Comparison of ENCODE assay signal across 1 cellular context in the genomic region with DNA sequence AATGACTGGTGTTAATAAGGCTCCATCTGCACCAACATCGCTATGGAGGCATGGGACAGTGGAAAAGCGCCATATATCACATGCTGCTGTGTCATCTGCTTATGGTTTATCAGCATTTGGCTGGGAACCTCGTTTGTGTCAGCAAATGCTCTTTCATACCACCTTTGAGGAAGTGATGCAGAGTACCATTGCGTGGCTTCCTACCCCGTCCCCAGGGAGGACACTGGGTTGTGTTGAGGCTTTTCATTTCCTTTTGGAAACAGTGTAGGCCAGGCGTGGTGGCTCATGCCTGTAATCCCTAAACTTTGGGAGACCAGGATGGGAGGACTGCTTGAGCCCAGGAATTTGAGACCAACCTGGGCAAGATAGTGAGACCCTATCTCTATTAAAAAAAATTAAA.
TF ChIP-seq lines count a peak whose summit lies in the region.

No MANE protein-coding gene starts in this region.

TF ChIP-seq in K562, 482 proteins besides CTCF, POLR2A, EP300 and RAD21 (continued from another document and continues in another):
- TF ChIP-seq ZNF280A (IDR thresholded peaks at IDR 0.05; ENCODE audit: low read depth, partially characterized antibody) = no peak
- TF ChIP-seq, protein P1, sequence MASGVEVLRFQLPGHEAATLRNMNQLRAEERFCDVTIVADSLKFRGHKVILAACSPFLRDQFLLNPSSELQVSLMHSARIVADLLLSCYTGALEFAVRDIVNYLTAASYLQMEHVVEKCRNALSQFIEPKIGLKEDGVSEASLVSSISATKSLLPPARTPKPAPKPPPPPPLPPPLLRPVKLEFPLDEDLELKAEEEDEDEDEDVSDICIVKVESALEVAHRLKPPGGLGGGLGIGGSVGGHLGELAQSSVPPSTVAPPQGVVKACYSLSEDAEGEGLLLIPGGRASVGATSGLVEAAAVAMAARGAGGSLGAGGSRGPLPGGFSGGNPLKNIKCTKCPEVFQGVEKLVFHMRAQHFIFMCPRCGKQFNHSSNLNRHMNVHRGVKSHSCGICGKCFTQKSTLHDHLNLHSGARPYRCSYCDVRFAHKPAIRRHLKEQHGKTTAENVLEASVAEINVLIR (CRISPR knock-in tag; IDR thresholded peaks at IDR 0.05) = 0 out of 2 replicates have a peak, but pooled peaks have one; percentile 35
- TF ChIP-seq MGA (IDR thresholded peaks at IDR 0.05) = peak; percentile 7; the same call in 1 of the 2 replicates
- peak; percentile 50 for TF ChIP-seq ZNF316 (IDR thresholded peaks at IDR 0.05)
- 0 out of 2 replicates have a peak, but pooled peaks have one; percentile 24 for TF ChIP-seq SMARCA5 (IDR thresholded peaks at IDR 0.05)
- TF ChIP-seq MEIS2 (IDR thresholded peaks at IDR 0.05; ENCODE audit: partially characterized antibody) = peak; percentile 80
- peak; percentile 84 for TF ChIP-seq SPI1 (IDR thresholded peaks at IDR 0.05; ENCODE audit: borderline replicate concordance, low read depth, low read length)
- peak; percentile 66 for TF ChIP-seq PKNOX1 (IDR thresholded peaks at IDR 0.05)
- peak; percentile 68 for TF ChIP-seq GABPA (tag; conservative IDR thresholded peaks at IDR 0.05; ENCODE audit: low read depth)
- TF ChIP-seq C11orf30 (IDR thresholded peaks at IDR 0.05; ENCODE audit: low read depth) = peak; percentile 61
- no peak for TF ChIP-seq PCBP2 (IDR thresholded peaks at IDR 0.05; ENCODE audit: low read depth, low read length, poor library complexity, severe bottlenecking)
- TF ChIP-seq MAFK (IDR thresholded peaks at IDR 0.05; ENCODE audit: low read length) = peak; percentile 79
- TF ChIP-seq JUND (IDR thresholded peaks at IDR 0.05; ENCODE audit: borderline replicate concordance, low read depth, low read length) = peak; percentile 73; the same call in 1 of the 2 replicates
- TF ChIP-seq JUND (tag; IDR thresholded peaks at IDR 0.05; ENCODE audit: borderline replicate concordance, low read depth, low read length) = peak; percentile 48; the same call in 1 of the 3 replicates
- peak in 1 of 3 experiments; percentile 39; a peak in 1 of 6 replicates for TF ChIP-seq ZBTB11 (CRISPR knock-in tag; IDR thresholded peaks at IDR 0.05)
- peak; percentile 44; the same call in 1 of the 2 replicates for TF ChIP-seq DPF2 (IDR thresholded peaks at IDR 0.05)
- peak in 1 of 2 experiments; percentile 65; a peak in 2 of 4 replicates for TF ChIP-seq RCOR1 (IDR thresholded peaks at IDR 0.05; ENCODE audit: borderline replicate concordance in 1 of 2, low read depth in 2 of 2, low read length in 2 of 2)
- TF ChIP-seq, protein P2, sequence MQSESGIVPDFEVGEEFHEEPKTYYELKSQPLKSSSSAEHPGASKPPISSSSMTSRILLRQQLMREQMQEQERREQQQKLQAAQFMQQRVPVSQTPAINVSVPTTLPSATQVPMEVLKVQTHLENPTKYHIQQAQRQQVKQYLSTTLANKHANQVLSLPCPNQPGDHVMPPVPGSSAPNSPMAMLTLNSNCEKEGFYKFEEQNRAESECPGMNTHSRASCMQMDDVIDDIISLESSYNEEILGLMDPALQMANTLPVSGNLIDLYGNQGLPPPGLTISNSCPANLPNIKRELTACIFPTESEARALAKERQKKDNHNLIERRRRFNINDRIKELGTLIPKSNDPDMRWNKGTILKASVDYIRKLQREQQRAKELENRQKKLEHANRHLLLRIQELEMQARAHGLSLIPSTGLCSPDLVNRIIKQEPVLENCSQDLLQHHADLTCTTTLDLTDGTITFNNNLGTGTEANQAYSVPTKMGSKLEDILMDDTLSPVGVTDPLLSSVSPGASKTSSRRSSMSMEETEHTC (IDR thresholded peaks at IDR 0.05) = 0 out of 2 replicates have a peak, but pooled peaks have one; percentile 57
- TF ChIP-seq MAFF (IDR thresholded peaks at IDR 0.05; ENCODE audit: low read length) = peak; percentile 55; the same call in 1 of the 2 replicates
- TF ChIP-seq CREM (IDR thresholded peaks at IDR 0.05; ENCODE audit: low read depth) = peak; percentile 19; the same call in 1 of the 2 replicates
- no peak for TF ChIP-seq SIN3A (IDR thresholded peaks at IDR 0.05; ENCODE audit: borderline replicate concordance in 2 of 2, control insufficient read depth in 1 of 2, low read depth in 2 of 2, low read length in 2 of 2)
- no peak for TF ChIP-seq MTA2 (IDR thresholded peaks at IDR 0.05; ENCODE audit: low read depth)
- TF ChIP-seq MECOM (CRISPR knock-in tag; IDR thresholded peaks at IDR 0.05) = 0 out of 2 replicates have a peak, but pooled peaks have one; percentile 40
- peak; percentile 70 for TF ChIP-seq ZNF121 (CRISPR knock-in tag; conservative IDR thresholded peaks at IDR 0.05)
- TF ChIP-seq L3MBTL2 (IDR thresholded peaks at IDR 0.05) = peak; percentile 49; the same call in 1 of the 2 replicates
- peak; percentile 76; the same call in 1 of the 2 replicates for TF ChIP-seq CTBP1 (IDR thresholded peaks at IDR 0.05; ENCODE audit: borderline replicate concordance)
- no peak for TF ChIP-seq POLR3G (IDR thresholded peaks at IDR 0.05; ENCODE audit: extremely low read depth, insufficient read length, insufficient replicate concordance)
- 0 out of 2 replicates have a peak, but pooled peaks have one; percentile 52 for TF ChIP-seq ZNF766 (CRISPR knock-in tag; conservative IDR thresholded peaks at IDR 0.05)
- no peak for TF ChIP-seq SAP30 (IDR thresholded peaks at IDR 0.05; ENCODE audit: borderline replicate concordance, insufficient read depth, low read depth, low read length, poor library complexity, severe bottlenecking)
- peak; percentile 14; the same call in 1 of the 2 replicates for TF ChIP-seq ATF3 (IDR thresholded peaks at IDR 0.05)
- no peak for TF ChIP-seq ATF3 (CRISPR knock-in tag; conservative IDR thresholded peaks at IDR 0.05)
- TF ChIP-seq ZNF174 (CRISPR knock-in tag; IDR thresholded peaks at IDR 0.05) = no peak
- TF ChIP-seq MAX (CRISPR knock-in tag; IDR thresholded peaks at IDR 0.05) = 0 out of 2 replicates have a peak, but pooled peaks have one; percentile 20
